ENCODE assay signal across 17 cellular contexts in the genomic region with DNA sequence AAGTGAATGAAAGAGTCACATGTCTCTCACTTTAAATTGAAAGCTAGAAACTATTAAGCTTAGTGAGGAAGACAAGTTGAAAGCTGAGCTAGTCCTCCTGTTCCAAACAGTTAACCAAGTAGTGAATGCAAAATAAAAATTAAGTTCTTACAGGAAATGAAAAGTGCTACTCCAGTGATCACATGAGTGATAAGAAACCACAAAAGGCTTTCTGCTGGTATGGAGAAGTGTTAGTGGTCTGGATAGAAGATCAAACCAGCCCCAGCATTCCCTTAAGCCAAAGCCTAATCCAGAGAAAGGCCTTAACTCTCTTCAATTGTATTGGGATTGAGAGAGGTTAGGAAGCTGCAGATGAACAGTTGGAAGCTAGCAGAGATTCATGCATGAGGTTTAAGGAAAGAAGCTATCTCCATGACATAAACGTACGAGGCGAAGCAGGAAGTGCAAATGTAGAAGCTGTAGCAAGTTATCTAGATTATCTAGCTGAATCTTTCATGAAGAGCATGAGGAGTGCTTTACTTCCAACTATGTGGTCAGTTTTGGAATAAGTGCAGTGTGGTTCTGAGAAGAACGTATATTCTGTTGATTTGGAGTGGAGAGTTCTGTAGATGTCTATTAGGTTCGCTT.
DNase-seq lines count a peak whose midpoint lies in the region; ATAC-seq and TF ChIP-seq lines count a peak whose summit lies in the region.
"Had no signal": no experiment of that assay in that cellular context is flagged by ENCODE, and none has a peak within 500 bp of the region (broad histone marks: within the 10 kb centered on the region; RNA-seq: fewer than 3 reads in every experiment).

No MANE protein-coding gene starts in this region.

- peak overlapping the region; percentile 13 for H3K27ac Mint-ChIP-seq in activated T-helper 17 cell treated with anti-CD3 and anti-CD28 coated beads, Interleukin-2, amount 50 U/mL, for 72 hours
- H3K27ac Mint-ChIP-seq: nephron progenitor cell, WTC11 had no signal

- H3K36me3 Mint-ChIP-seq in activated T-helper 17 cell treated with anti-CD3 and anti-CD28 coated beads, Interleukin-2, amount 50 U/mL, for 72 hours (ENCODE audit: low read depth) = no peaks in the 10 kb centered on the region
- H3K36me3 Mint-ChIP-seq: WTC11 had no signal

- no peaks in the 10 kb centered on the region for H3K27me3 Mint-ChIP-seq in activated T-helper 17 cell treated with anti-CD3 and anti-CD28 coated beads, Interleukin-2, amount 50 U/mL, for 72 hours

- no peak for TF ChIP-seq CTCF in left lung (IDR thresholded peaks at IDR 0.05)

- no peak overlapping the region; a peak in 1 of 22 replicates for H3K27ac ChIP-seq in BLaER1 treated with 17β-estradiol and CSF1 and Interleukin-3, amounts not matched to agents 10 nM and 100 nM
- peak overlapping the region in 1 of 2 donors; percentile 24 for H3K27ac ChIP-seq in left lung
- H3K27ac ChIP-seq: KMS-11, SJSA1, stomach had no signal

- DNase-seq in HT-29 (ENCODE audit: low spot score) (peak; percentile 73), left lung (no peak), mesenteric fat pad (ENCODE audit: low spot score) (no peak), Right ventricle myocardium inferior (ENCODE audit: missing footprints) (no peak)
- DNase-seq: amniotic stem cell; C1 segment of cervical spinal cord; effector CD8-positive, alpha-beta T cell; kidney; nephron progenitor cell; stomach had no signal

- no peak for TF ChIP-seq POLR2A in GM18505 (IDR thresholded peaks at IDR 0.05; ENCODE audit: borderline replicate concordance, extremely low read depth, insufficient read depth, insufficient read length)

- peak overlapping the region; percentile 41 to 83 (median 68) for H3K4me2 ChIP-seq in BLaER1 treated with 17β-estradiol and CSF1 and Interleukin-3, amounts not matched to agents 10 nM and 100 nM
- H3K4me2 ChIP-seq: KMS-11 had no signal

- peaks cover 12% of the 10 kb centered on the region for H3K4me1 Mint-ChIP-seq in activated T-helper 17 cell treated with anti-CD3 and anti-CD28 coated beads, Interleukin-2, amount 50 U/mL, for 72 hours

- no peaks in the 10 kb centered on the region for H3K9me3 Mint-ChIP-seq in activated T-helper 17 cell treated with anti-CD3 and anti-CD28 coated beads, Interleukin-2, amount 50 U/mL, for 72 hours
- H3K9me3 Mint-ChIP-seq: nephron progenitor cell had no signal

- intact Hi-C loops in left lung (cut with DNase I) = no loop called here
- intact Hi-C loops in Right ventricle myocardium inferior (cut with DNase I) = no loop called here

- no peaks in the 10 kb centered on the region for H3K27me3 ChIP-seq in BLaER1 treated with 17β-estradiol and CSF1 and Interleukin-3, amounts not matched to agents 10 nM and 100 nM
- H3K27me3 ChIP-seq in left lung = no peaks in the 10 kb centered on the region
- H3K27me3 ChIP-seq: SJSA1, stomach had no signal

- peak overlapping the region in 2 of 10 experiments; percentile 6 to 12; a peak in 2 of 20 replicates for H3K4me3 ChIP-seq in BLaER1 treated with 17β-estradiol and CSF1 and Interleukin-3, amounts not matched to agents 10 nM and 100 nM
- H3K4me3 ChIP-seq in left lung = no peak overlapping the region
- H3K4me3 ChIP-seq: SJSA1, stomach had no signal

- H3K4me1 ChIP-seq in BLaER1 treated with 17β-estradiol and CSF1 and Interleukin-3, amounts not matched to agents 10 nM and 100 nM = peaks cover 14 to 32% (median 26%) of the 10 kb centered on the region in 10 experiments
- no peaks in the 10 kb centered on the region for H3K4me1 ChIP-seq in left lung
- H3K4me1 ChIP-seq: SJSA1 had no signal

- no peaks in the 10 kb centered on the region for H4K20me1 ChIP-seq in BLaER1 treated with 17β-estradiol and CSF1 and Interleukin-3, amounts not matched to agents 10 nM and 100 nM

- H3K4me3 Mint-ChIP-seq in activated T-helper 17 cell treated with anti-CD3 and anti-CD28 coated beads, Interleukin-2, amount 50 U/mL, for 72 hours = peak overlapping the region; percentile 59
- H3K4me3 Mint-ChIP-seq: nephron progenitor cell, WTC11 had no signal

- ATAC-seq in activated T-helper 17 cell treated with anti-CD3 and anti-CD28 coated beads, Interleukin-2, amount 50 U/mL, for 72 hours (replicated peaks) = no peak
- ATAC-seq in left lung = peak; percentile 74
- no peak for ATAC-seq in GM18505 (IDR thresholded peaks at IDR 0.05; ENCODE audit: unreplicated experiment)
- no peak for ATAC-seq in Right ventricle myocardium inferior
- ATAC-seq in HG03175 (IDR thresholded peaks at IDR 0.05; ENCODE audit: unreplicated experiment) = no peak
- ATAC-seq: WTC11 had no signal

- peaks cover 0 to 15% (median 0%) of the 10 kb centered on the region in 11 experiments; a peak in 3 of 22 replicates for H3K9me3 ChIP-seq in BLaER1 treated with 17β-estradiol and CSF1 and Interleukin-3, amounts not matched to agents 10 nM and 100 nM (replicated peaks in 1 of 11)
- no peaks in the 10 kb centered on the region for H3K9me3 ChIP-seq in left lung
- H3K9me3 ChIP-seq: SJSA1, stomach had no signal

- H3K36me3 ChIP-seq in BLaER1 treated with 17β-estradiol and CSF1 and Interleukin-3, amounts not matched to agents 10 nM and 100 nM = no peaks in the 10 kb centered on the region
- H3K36me3 ChIP-seq in left lung = no peaks in the 10 kb centered on the region
- H3K36me3 ChIP-seq: SJSA1, stomach had no signal

- no peak overlapping the region; a peak in 1 of 22 replicates for H3K9ac ChIP-seq in BLaER1 treated with 17β-estradiol and CSF1 and Interleukin-3, amounts not matched to agents 10 nM and 100 nM
- H3K9ac ChIP-seq: KMS-11 had no signal
